Comparison of ENCODE assay signal across 1 cellular context in the genomic region with DNA sequence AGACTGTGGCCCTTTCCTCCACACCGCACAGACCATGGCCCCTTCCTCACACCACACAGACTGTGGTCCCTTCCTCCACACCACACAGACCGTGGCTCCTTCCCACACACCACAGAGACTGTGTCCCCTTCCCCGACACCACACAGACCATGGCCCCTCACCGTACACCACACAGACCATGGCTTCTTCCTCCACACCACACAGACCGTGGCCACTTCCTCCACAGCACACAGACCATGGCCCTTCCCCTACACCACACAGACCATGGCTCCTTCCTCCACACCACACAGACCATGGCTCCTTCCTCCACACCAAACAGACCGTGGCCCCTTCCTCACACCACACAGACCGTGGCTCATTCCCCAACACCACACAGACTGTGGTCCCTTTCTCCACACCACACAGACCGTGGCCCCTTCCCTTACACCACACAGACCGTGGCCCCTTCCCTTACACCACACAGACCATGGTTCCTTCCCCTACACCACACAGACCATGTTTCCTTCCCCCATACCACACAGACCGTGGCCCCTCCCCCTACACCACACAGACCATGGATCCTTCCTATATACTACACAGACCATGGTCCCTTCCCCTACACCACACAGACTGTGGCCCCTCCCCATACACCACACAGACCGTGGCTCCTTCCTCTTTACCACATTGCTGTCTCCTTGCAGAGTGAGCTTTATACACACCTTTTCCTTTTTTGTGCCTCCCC.
TF ChIP-seq lines count a peak whose summit lies in the region.

No MANE protein-coding gene starts in this region.

TF ChIP-seq in IMR-90, 13 proteins besides CTCF, POLR2A, EP300 and RAD21 (continued from another document):
- TF ChIP-seq, protein P1, sequence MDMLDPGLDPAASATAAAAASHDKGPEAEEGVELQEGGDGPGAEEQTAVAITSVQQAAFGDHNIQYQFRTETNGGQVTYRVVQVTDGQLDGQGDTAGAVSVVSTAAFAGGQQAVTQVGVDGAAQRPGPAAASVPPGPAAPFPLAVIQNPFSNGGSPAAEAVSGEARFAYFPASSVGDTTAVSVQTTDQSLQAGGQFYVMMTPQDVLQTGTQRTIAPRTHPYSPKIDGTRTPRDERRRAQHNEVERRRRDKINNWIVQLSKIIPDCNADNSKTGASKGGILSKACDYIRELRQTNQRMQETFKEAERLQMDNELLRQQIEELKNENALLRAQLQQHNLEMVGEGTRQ (IDR thresholded peaks at IDR 0.05; ENCODE audit: low read depth, low read length), result no peak
- TF ChIP-seq, protein P2, sequence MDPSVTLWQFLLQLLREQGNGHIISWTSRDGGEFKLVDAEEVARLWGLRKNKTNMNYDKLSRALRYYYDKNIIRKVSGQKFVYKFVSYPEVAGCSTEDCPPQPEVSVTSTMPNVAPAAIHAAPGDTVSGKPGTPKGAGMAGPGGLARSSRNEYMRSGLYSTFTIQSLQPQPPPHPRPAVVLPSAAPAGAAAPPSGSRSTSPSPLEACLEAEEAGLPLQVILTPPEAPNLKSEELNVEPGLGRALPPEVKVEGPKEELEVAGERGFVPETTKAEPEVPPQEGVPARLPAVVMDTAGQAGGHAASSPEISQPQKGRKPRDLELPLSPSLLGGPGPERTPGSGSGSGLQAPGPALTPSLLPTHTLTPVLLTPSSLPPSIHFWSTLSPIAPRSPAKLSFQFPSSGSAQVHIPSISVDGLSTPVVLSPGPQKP (IDR thresholded peaks at IDR 0.05; ENCODE audit: borderline replicate concordance, low read depth, low read length), result no peak
- TF ChIP-seq RCOR1 (IDR thresholded peaks at IDR 0.05; ENCODE audit: insufficient replicate concordance, low read length), result no peak
- no peak for TF ChIP-seq CHD1 (IDR thresholded peaks at IDR 0.05; ENCODE audit: low read depth, low read length)
- no peak for TF ChIP-seq RFX5 (IDR thresholded peaks at IDR 0.05; ENCODE audit: low read depth, low read length)
- no peak for TF ChIP-seq NFE2L2 (IDR thresholded peaks at IDR 0.05; ENCODE audit: low read depth, low read length)
- no peak for TF ChIP-seq SMC3 (IDR thresholded peaks at IDR 0.05; ENCODE audit: low read depth, low read length)
- TF ChIP-seq BHLHE40 (IDR thresholded peaks at IDR 0.05; ENCODE audit: low read depth, low read length), result no peak
- no peak for TF ChIP-seq FOS (IDR thresholded peaks at IDR 0.05; ENCODE audit: low read depth, low read length)
- no peak for TF ChIP-seq MAZ (IDR thresholded peaks at IDR 0.05; ENCODE audit: borderline replicate concordance, low read depth, low read length)
- no peak for TF ChIP-seq CEBPB (IDR thresholded peaks at IDR 0.05; ENCODE audit: low read depth, low read length)
